35 cellular contexts compared by ENCODE assay signal in genomic region chr1:229945795-229946194, GRCh38.
"Had no signal": no experiment of that assay in that cellular context is flagged by ENCODE, and none has a peak within 500 bp of the region (broad histone marks: within the 10 kb centered on the region; RNA-seq: fewer than 3 reads in every experiment).

No MANE protein-coding gene starts in this region.

- H3K27me3 ChIP-seq: MG63 had no signal

- H3K9me3 ChIP-seq: MG63 had no signal

- H3K4me3 ChIP-seq: MG63 had no signal

- H3K36me3 ChIP-seq: MG63 had no signal

- DNase-seq: Karpas-422, Kasumi-1, MG63, MM.1S, MV-4-11, NCI-H1048, NCI-H1092, NCI-H1092 treated with DMSO at 0.1 percent for 48 hours, NCI-H1105, NCI-H1105 treated with DMSO at 0.1 percent for 48 hours, NCI-H1417, NCI-H1417 treated with DMSO at 0.1 percent for 48 hours, NCI-H1436, NCI-H1436 treated with DMSO at 0.1 percent for 48 hours, NCI-H146, NCI-H1694, NCI-H1694 treated with DMSO at 0.1 percent for 48 hours, NCI-H187, NCI-H187 treated with DMSO at 0.1 percent for 48 hours, NCI-H1930, NCI-H2029, NCI-H2029 treated with DMSO at 0.1 percent for 48 hours, NCI-H2081, NCI-H2081 treated with DMSO at 0.1 percent for 48 hours, NCI-H2107, NCI-H2171, NCI-H2171 treated with DMSO at 0.1 percent for 48 hours, NCI-H2227 treated with DMSO at 0.1 percent for 48 hours, NCI-H226, NCI-H345, NCI-H446, NCI-H446 treated with DMSO at 0.1 percent for 48 hours, NCI-H510A, NCI-H510A treated with DMSO at 0.1 percent for 48 hours, NCI-H524 had no signal
